Comparison of ENCODE assay signal across 18 cellular contexts in the genomic region with DNA sequence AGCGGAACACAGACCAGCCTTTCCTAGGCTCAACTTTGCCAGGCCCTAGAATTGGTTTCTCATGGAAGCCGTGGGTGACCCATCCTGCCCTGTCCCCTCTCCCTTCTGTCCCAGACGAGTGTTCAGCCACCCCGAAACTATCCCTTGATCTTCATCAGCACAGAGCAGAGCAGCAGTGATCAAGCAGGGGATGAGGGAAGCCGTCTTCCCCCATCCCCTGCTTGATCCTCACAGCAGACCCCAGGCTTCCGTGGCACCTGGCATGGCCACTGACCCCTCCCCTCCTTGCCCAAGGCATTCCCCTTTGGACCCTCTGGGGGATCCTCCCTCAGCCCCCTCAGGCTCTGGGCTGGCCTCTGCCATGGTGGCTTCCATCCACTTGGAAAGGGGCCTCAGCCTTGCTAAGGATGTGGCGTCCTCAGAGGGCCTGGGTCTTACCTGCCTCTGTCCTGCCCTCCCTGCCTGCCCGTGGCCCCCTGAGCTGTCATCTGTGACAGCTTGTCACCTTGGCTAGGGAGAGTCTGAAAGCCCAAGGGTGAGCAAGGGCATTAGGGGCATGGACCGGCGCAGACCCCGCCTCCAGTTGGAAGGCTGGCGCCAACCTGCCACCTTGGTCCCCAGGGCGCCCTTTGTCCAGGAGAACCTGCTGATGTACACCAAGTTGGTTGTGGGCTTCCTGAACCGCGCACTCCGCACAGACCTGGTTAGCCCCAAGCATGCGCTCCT. TPM values are rescaled to one million over a fixed set of nuclear protein-coding genes. Genes with fewer than 3 reads are reported as not detected.
"Had no signal": no experiment of that assay in that cellular context is flagged by ENCODE, and none has a peak within 500 bp of the region (broad histone marks: within the 10 kb centered on the region; RNA-seq: fewer than 3 reads in every experiment).

No MANE protein-coding gene starts in this region.

- ATAC-seq: natural killer cell had no signal

- H3K9me3 ChIP-seq: SK-N-SH, stomach, testis had no signal

- DNase-seq: activated CD4-positive, alpha-beta memory T cell treated with anti-CD3 and anti-CD28 coated beads for 36 hours; activated naive CD4-positive, alpha-beta T cell treated with anti-CD3 and anti-CD28 coated beads, Interleukin-2, amount 50 U/mL, for 16 hours; activated T-cell treated with anti-CD3 and anti-CD28 coated beads for 4 hours; effector memory CD4-positive, alpha-beta T cell; natural killer cell; retina; stimulated activated CD4-positive, alpha-beta T cell treated with anti-CD3 and anti-CD28 coated beads, Interleukin-2, amount 100 ng/mL, for 24 hours; stomach had no signal

- H3K27ac ChIP-seq: epithelial cell of prostate, stomach, testis had no signal

- H3K9ac ChIP-seq: SK-N-SH had no signal

- H3K36me3 Mint-ChIP-seq: natural killer cell had no signal

- H3K4me2 ChIP-seq: SK-N-SH had no signal

- FAIRE-seq: TTC549 had no signal

- H3K9me3 Mint-ChIP-seq: activated CD4-positive, alpha-beta memory T cell treated with anti-CD3 and anti-CD28 coated beads for 36 hours; activated T-helper 2 cell treated with anti-CD3 and anti-CD28 coated beads, Interferon-gamma antibody, Interleukin-2, Interleukin-4, amounts not matched to agents 10 μg/mL and 5 μg/mL and 100 μg/mL, durations not matched to agents 14 hours and 24 hours and 36 hours; dendritic cell treated with granulocyte-macrophage colony-stimulating factor and Interleukin-4, amounts not matched to agents 40 ng/mL and 50 ng/mL, for 4 days; natural killer cell; T-helper 2 cell treated with Interferon-gamma antibody and Interleukin-4, amounts not matched to agents 5 μg/mL and 100 μg/mL, for 36 hours; type B pancreatic cell had no signal

- H3K4me3 Mint-ChIP-seq: activated CD4-positive, alpha-beta memory T cell treated with anti-CD3 and anti-CD28 coated beads for 36 hours; dendritic cell treated with granulocyte-macrophage colony-stimulating factor and Interleukin-4, amounts not matched to agents 40 ng/mL and 50 ng/mL, for 4 days; natural killer cell; T-helper 2 cell treated with Interferon-gamma antibody and Interleukin-4, amounts not matched to agents 5 μg/mL and 100 μg/mL, for 36 hours; type B pancreatic cell had no signal

- H3K27me3 Mint-ChIP-seq: activated CD4-positive, alpha-beta memory T cell treated with anti-CD3 and anti-CD28 coated beads for 36 hours; dendritic cell treated with granulocyte-macrophage colony-stimulating factor and Interleukin-4, amounts not matched to agents 40 ng/mL and 50 ng/mL, for 4 days; type B pancreatic cell had no signal

- H3K4me1 ChIP-seq: stomach had no signal

- H3K4me3 ChIP-seq: stomach, testis had no signal

- H3K27ac Mint-ChIP-seq: activated CD4-positive, alpha-beta memory T cell treated with anti-CD3 and anti-CD28 coated beads for 36 hours; activated T-helper 2 cell treated with anti-CD3 and anti-CD28 coated beads, Interferon-gamma antibody, Interleukin-2, Interleukin-4, amounts not matched to agents 10 μg/mL and 5 μg/mL and 100 μg/mL, durations not matched to agents 14 hours and 24 hours and 36 hours; dendritic cell treated with granulocyte-macrophage colony-stimulating factor and Interleukin-4, amounts not matched to agents 40 ng/mL and 50 ng/mL, for 4 days; T-helper 2 cell treated with Interferon-gamma antibody and Interleukin-4, amounts not matched to agents 5 μg/mL and 100 μg/mL, for 36 hours; type B pancreatic cell had no signal

- H3K27me3 ChIP-seq: stomach, testis had no signal

RNA-seq across cellular contexts. Expression of a gene that starts 41.4 kb away (rescaled TPM):
- total RNA-seq: activated CD4-positive, alpha-beta memory T cell treated with anti-CD3 and anti-CD28 coated beads for 36 hours; activated T-helper 2 cell treated with anti-CD3 and anti-CD28 coated beads, Interferon-gamma antibody, Interleukin-2, Interleukin-4, amounts not matched to agents 10 μg/mL and 5 μg/mL and 100 μg/mL, durations not matched to agents 14 hours and 24 hours and 36 hours; cerebellum; glomerular endothelial cell; natural killer cell; stomach had no signal
- polyA plus RNA-seq: SK-N-SH had no signal
